24 cellular contexts compared by ENCODE assay signal in genomic region chr1:3575953-3576352, GRCh38.
"Had no signal": no experiment of that assay in that cellular context is flagged by ENCODE, and none has a peak within 500 bp of the region (broad histone marks: within the 10 kb centered on the region; RNA-seq: fewer than 3 reads in every experiment).

No MANE protein-coding gene starts in this region.

- ATAC-seq: esophagus mucosa; gastrocnemius medialis; left lobe of liver; mucosa of descending colon; stimulated activated effector memory CD8-positive, alpha-beta T cell treated with anti-CD3 and anti-CD28 coated beads, Interleukin-12 subunit alpha, Interleukin-12 subunit beta, amount 100 ng/mL, for 72 hours had no signal

- H3K9me3 ChIP-seq: gastrocnemius medialis, mucosa of descending colon, ovary, sigmoid colon, stomach, thyroid gland had no signal

- H3K9me3 Mint-ChIP-seq: naive B cell; nephron; stimulated activated effector memory CD8-positive, alpha-beta T cell treated with anti-CD3 and anti-CD28 coated beads, Interleukin-12 subunit alpha, Interleukin-12 subunit beta, amount 100 ng/mL, for 72 hours had no signal

- H3K27me3 ChIP-seq: ovary, thyroid gland had no signal

- H3K4me3 Mint-ChIP-seq: memory B cell; mesothelial cell of epicardium; nephron; stimulated activated effector memory CD8-positive, alpha-beta T cell treated with anti-CD3 and anti-CD28 coated beads, Interleukin-12 subunit alpha, Interleukin-12 subunit beta, amount 100 ng/mL, for 72 hours had no signal

- DNase-seq: dorsolateral prefrontal cortex; effector CD4-positive, alpha-beta T cell; foreskin fibroblast; gastrocnemius medialis; mucosa of descending colon; naive B cell; occipital lobe; ovary; posterior cingulate gyrus; sigmoid colon; stimulated activated CD4-positive, alpha-beta T cell treated with anti-CD3 and anti-CD28 coated beads, Interleukin-2, amount 100 ng/mL, for 24 hours; stimulated activated CD4-positive, alpha-beta T cell treated with anti-CD3 and anti-CD28 coated beads, Interleukin-4, amount 100 ng/mL, for 24 hours; stimulated activated naive CD4-positive, alpha-beta T cell treated with Interleukin-2 at 50 U/mL for 16 hours; stomach; thyroid gland; trophoblast cell had no signal

- H3K4me1 ChIP-seq: gastrocnemius medialis, stomach had no signal

- H3K4me1 Mint-ChIP-seq: stimulated activated effector memory CD8-positive, alpha-beta T cell treated with anti-CD3 and anti-CD28 coated beads, Interleukin-12 subunit alpha, Interleukin-12 subunit beta, amount 100 ng/mL, for 72 hours had no signal

- H3K4me3 ChIP-seq: dorsolateral prefrontal cortex, gastrocnemius medialis, lung, mucosa of descending colon, ovary, sigmoid colon, stomach, thyroid gland had no signal

- H3K36me3 Mint-ChIP-seq: memory B cell; naive B cell; stimulated activated effector memory CD8-positive, alpha-beta T cell treated with anti-CD3 and anti-CD28 coated beads, Interleukin-12 subunit alpha, Interleukin-12 subunit beta, amount 100 ng/mL, for 72 hours had no signal

- H3K27ac ChIP-seq: epithelial cell of prostate, gastrocnemius medialis, ovary, stomach, thyroid gland had no signal

- H3K27ac Mint-ChIP-seq: memory B cell; naive B cell; stimulated activated effector memory CD8-positive, alpha-beta T cell treated with anti-CD3 and anti-CD28 coated beads, Interleukin-12 subunit alpha, Interleukin-12 subunit beta, amount 100 ng/mL, for 72 hours had no signal

- H3K36me3 ChIP-seq: gastrocnemius medialis, ovary, sigmoid colon, stomach, thyroid gland had no signal
